17 cellular contexts compared by ENCODE assay signal in genomic region chr3:175070946-175071345, GRCh38.
"Had no signal": no experiment of that assay in that cellular context is flagged by ENCODE, and none has a peak within 500 bp of the region (broad histone marks: within the 10 kb centered on the region; RNA-seq: fewer than 3 reads in every experiment).

No MANE protein-coding gene starts in this region.

- DNase-seq: activated CD4-positive, alpha-beta memory T cell treated with anti-CD3 and anti-CD28 coated beads for 36 hours; activated gamma-delta T cell treated with Interleukin-2 at 50 U/mL for 16 hours; activated naive CD8-positive, alpha-beta T cell treated with anti-CD3 and anti-CD28 coated beads for 36 hours; activated T-cell treated with anti-CD3 and anti-CD28 coated beads, Interleukin-2, amount 50 U/mL, for 48 hours; esophagus squamous epithelium; foreskin melanocyte; head of caudate nucleus; mesendoderm; occipital lobe; right lobe of liver; spleen; stimulated activated CD4-positive, alpha-beta T cell treated with anti-CD3 and anti-CD28 coated beads, Interleukin-1b, Interleukin-23, amount 100 ng/mL, for 48 hours; transverse colon had no signal

- H3K27ac Mint-ChIP-seq: activated CD4-positive, alpha-beta memory T cell treated with anti-CD3 and anti-CD28 coated beads for 36 hours; activated naive CD8-positive, alpha-beta T cell treated with anti-CD3 and anti-CD28 coated beads for 36 hours; nephron; progenitor cell of endocrine pancreas; stimulated activated memory B cell treated with anti-CD40 and anti-IgM and Interleukin-4, amounts not matched to agents 10 μg/mL and 1 μg/mL and 100 μg/mL, for 72 hours had no signal

- H3K4me3 Mint-ChIP-seq: activated CD4-positive, alpha-beta memory T cell treated with anti-CD3 and anti-CD28 coated beads for 36 hours; activated naive CD8-positive, alpha-beta T cell treated with anti-CD3 and anti-CD28 coated beads for 36 hours; nephron; stimulated activated memory B cell treated with anti-CD40 and anti-IgM and Interleukin-4, amounts not matched to agents 10 μg/mL and 1 μg/mL and 100 μg/mL, for 72 hours had no signal

- H3K4me1 Mint-ChIP-seq: activated naive CD8-positive, alpha-beta T cell treated with anti-CD3 and anti-CD28 coated beads for 36 hours; nephron; stimulated activated memory B cell treated with anti-CD40 and anti-IgM and Interleukin-4, amounts not matched to agents 10 μg/mL and 1 μg/mL and 100 μg/mL, for 72 hours had no signal

- H3K9me3 ChIP-seq: breast epithelium, esophagus squamous epithelium, right lobe of liver, transverse colon had no signal

- H3K36me3 ChIP-seq: breast epithelium, esophagus squamous epithelium, right lobe of liver, spleen, transverse colon had no signal

- H3K4me3 ChIP-seq: breast epithelium, esophagus squamous epithelium, right lobe of liver, spleen, transverse colon had no signal

- H3K27me3 Mint-ChIP-seq: activated CD4-positive, alpha-beta memory T cell treated with anti-CD3 and anti-CD28 coated beads for 36 hours; activated naive CD8-positive, alpha-beta T cell treated with anti-CD3 and anti-CD28 coated beads for 36 hours; progenitor cell of endocrine pancreas; stimulated activated memory B cell treated with anti-CD40 and anti-IgM and Interleukin-4, amounts not matched to agents 10 μg/mL and 1 μg/mL and 100 μg/mL, for 72 hours had no signal

- H3K36me3 Mint-ChIP-seq: activated CD4-positive, alpha-beta memory T cell treated with anti-CD3 and anti-CD28 coated beads for 36 hours; activated naive CD8-positive, alpha-beta T cell treated with anti-CD3 and anti-CD28 coated beads for 36 hours; stimulated activated memory B cell treated with anti-CD40 and anti-IgM and Interleukin-4, amounts not matched to agents 10 μg/mL and 1 μg/mL and 100 μg/mL, for 72 hours had no signal

- H3K27me3 ChIP-seq: breast epithelium, esophagus squamous epithelium, right lobe of liver, spleen, transverse colon had no signal
